ENCODE assay signal across 8 cellular contexts in the genomic region with DNA sequence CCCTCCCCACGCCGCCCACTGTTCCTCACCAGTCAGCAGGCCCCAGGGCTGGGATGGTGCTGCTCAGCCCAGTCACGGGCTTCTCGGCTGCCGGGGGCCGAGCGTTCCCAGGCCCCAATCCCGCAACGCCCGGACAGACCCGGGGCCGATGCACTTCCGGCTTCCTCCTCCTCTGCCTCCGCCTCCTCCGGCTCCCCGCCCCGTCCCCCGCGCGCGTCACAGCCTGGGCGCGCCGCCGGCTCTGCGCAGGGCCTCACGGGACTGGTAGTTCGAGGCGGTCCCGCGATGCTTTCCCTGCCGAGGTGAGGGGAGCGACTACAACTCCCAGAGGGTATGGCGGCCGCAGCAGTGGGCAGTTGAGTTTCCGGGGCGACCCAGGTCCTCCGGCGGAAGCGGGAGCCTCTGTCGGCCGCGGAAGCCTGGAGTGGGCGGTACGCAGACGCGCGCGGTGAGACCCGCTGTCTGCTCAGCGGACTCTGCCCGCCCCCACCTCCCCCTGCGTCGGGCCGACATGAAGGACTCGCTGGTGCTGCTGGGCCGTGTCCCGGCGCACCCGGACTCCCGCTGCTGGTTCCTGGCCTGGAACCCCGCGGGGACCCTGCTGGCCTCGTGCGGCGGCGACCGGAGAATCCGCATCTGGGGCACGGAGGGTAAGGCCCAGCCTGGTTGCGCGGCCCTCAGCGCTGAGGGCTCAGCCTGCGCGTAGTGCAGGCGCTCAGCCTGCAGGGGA. TPM values are rescaled to one million over a fixed set of nuclear protein-coding genes. Genes with fewer than 3 reads are reported as not detected.
A peak's percentile ranks its signal among the peaks of the same experiment; 100 is the strongest.
DNase-seq lines count a peak whose midpoint lies in the region; ATAC-seq and TF ChIP-seq lines count a peak whose summit lies in the region.

A gene (plus strand): TSS at position 386 of the 730 bp plus-strand sequence. CDS start 126 bp downstream, at position 512.
A gene with protein sequence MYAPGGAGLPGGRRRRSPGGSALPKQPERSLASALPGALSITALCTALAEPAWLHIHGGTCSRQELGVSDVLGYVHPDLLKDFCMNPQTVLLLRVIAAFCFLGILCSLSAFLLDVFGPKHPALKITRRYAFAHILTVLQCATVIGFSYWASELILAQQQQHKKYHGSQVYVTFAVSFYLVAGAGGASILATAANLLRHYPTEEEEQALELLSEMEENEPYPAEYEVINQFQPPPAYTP (minus strand): TSS at position 158 of the 730 bp plus-strand sequence. CDS start 616 bp downstream, outside the sequence.

- peaks cover 62% of the 10 kb centered on the region for H3K36me3 Mint-ChIP-seq in activated T-helper 2 cell treated with anti-CD3 and anti-CD28 coated beads, Interferon-gamma antibody, Interleukin-2, Interleukin-4, amounts not matched to agents 10 μg/mL and 5 μg/mL and 100 μg/mL, durations not matched to agents 14 hours and 24 hours and 36 hours (ENCODE audit: low read depth)
- peaks cover 25% of the 10 kb centered on the region for H3K36me3 Mint-ChIP-seq in natural killer cell treated with Interleukin-12 subunit alpha and Interleukin-12 subunit beta and Interleukin-15 and Interleukin-18, amount 100 ng/mL, for 72 hours

- intact Hi-C loops in activated T-helper 2 cell treated with anti-CD3 and anti-CD28 coated beads, Interferon-gamma antibody, Interleukin-2, Interleukin-4, amounts not matched to agents 10 μg/mL and 5 μg/mL and 100 μg/mL, durations not matched to agents 14 hours and 24 hours and 36 hours (cut with micrococcal nuclease): loop anchor here (1.0 to 5.0 kb wide), 7 partner anchors 24 to 271 kb away; a partner anchor contains a TSS

- peaks cover 32% of the 10 kb centered on the region for H3K4me1 Mint-ChIP-seq in activated T-helper 2 cell treated with anti-CD3 and anti-CD28 coated beads, Interferon-gamma antibody, Interleukin-2, Interleukin-4, amounts not matched to agents 10 μg/mL and 5 μg/mL and 100 μg/mL, durations not matched to agents 14 hours and 24 hours and 36 hours (ENCODE audit: low read depth)
- H3K4me1 Mint-ChIP-seq in natural killer cell treated with Interleukin-12 subunit alpha and Interleukin-12 subunit beta and Interleukin-15 and Interleukin-18, amount 100 ng/mL, for 72 hours (ENCODE audit: low read depth in 2 of 2): peaks cover 40 to 43% of the 10 kb centered on the region in 2 donors

- ATAC-seq in RWPE2 (ENCODE audit: low read depth): peak; percentile 97
- ATAC-seq in natural killer cell treated with Interleukin-12 subunit alpha and Interleukin-12 subunit beta and Interleukin-15 and Interleukin-18, amount 100 ng/mL, for 72 hours: peak; percentile 96 to 98
- peak; percentile 96 for ATAC-seq in stimulated activated naive CD8-positive, alpha-beta T cell treated with anti-CD3 and anti-CD28 coated beads, Interleukin-15, Interleukin-2, amounts not matched to agents 100 U/mL and 50 U/mL, for 24 hours

- no peaks in the 10 kb centered on the region for H3K27me3 Mint-ChIP-seq in activated T-helper 2 cell treated with anti-CD3 and anti-CD28 coated beads, Interferon-gamma antibody, Interleukin-2, Interleukin-4, amounts not matched to agents 10 μg/mL and 5 μg/mL and 100 μg/mL, durations not matched to agents 14 hours and 24 hours and 36 hours (ENCODE audit: low read depth)
- H3K27me3 Mint-ChIP-seq in natural killer cell treated with Interleukin-12 subunit alpha and Interleukin-12 subunit beta and Interleukin-15 and Interleukin-18, amount 100 ng/mL, for 72 hours: no peaks in the 10 kb centered on the region

- peaks cover under 1% of the 10 kb centered on the region for H3K4me1 ChIP-seq in RWPE2 (ENCODE audit: insufficient read depth, poor library complexity, severe bottlenecking)

- no peaks in the 10 kb centered on the region for H3K9me3 Mint-ChIP-seq in activated T-helper 2 cell treated with anti-CD3 and anti-CD28 coated beads, Interferon-gamma antibody, Interleukin-2, Interleukin-4, amounts not matched to agents 10 μg/mL and 5 μg/mL and 100 μg/mL, durations not matched to agents 14 hours and 24 hours and 36 hours
- no peaks in the 10 kb centered on the region for H3K9me3 Mint-ChIP-seq in natural killer cell treated with Interleukin-12 subunit alpha and Interleukin-12 subunit beta and Interleukin-15 and Interleukin-18, amount 100 ng/mL, for 72 hours

- TF ChIP-seq CTCF in RWPE2 (IDR thresholded peaks at IDR 0.05; ENCODE audit: poor library complexity, severe bottlenecking): no peak

- DNase-seq in ELF-1 (ENCODE audit: low read depth, low spot score): peak; percentile 99
- DNase-seq in H4 (ENCODE audit: low spot score): peak; percentile 97
- DNase-seq in LoVo (ENCODE audit: low spot score): peak; percentile 97
- DNase-seq in RWPE2 (ENCODE audit: low spot score): peak; percentile 99
- peak; percentile 99 for DNase-seq in activated T-helper 2 cell treated with anti-CD3 and anti-CD28 coated beads, Interferon-gamma antibody, Interleukin-2, Interleukin-4, amounts not matched to agents 10 μg/mL and 5 μg/mL and 100 μg/mL, durations not matched to agents 14 hours and 24 hours and 36 hours (ENCODE audit: low spot score)
- peak; percentile 95 for DNase-seq in fibroblast of peridontal ligament (ENCODE audit: extremely low read depth)
- peak; percentile 100 for DNase-seq in natural killer cell treated with Interleukin-12 subunit alpha and Interleukin-12 subunit beta and Interleukin-15 and Interleukin-18, amount 100 ng/mL, for 72 hours (ENCODE audit: low spot score)
- peak; percentile 99 for DNase-seq in stimulated activated naive CD8-positive, alpha-beta T cell treated with anti-CD3 and anti-CD28 coated beads, Interleukin-15, Interleukin-2, amounts not matched to agents 100 U/mL and 50 U/mL, for 24 hours

- H3K4me3 Mint-ChIP-seq in activated T-helper 2 cell treated with anti-CD3 and anti-CD28 coated beads, Interferon-gamma antibody, Interleukin-2, Interleukin-4, amounts not matched to agents 10 μg/mL and 5 μg/mL and 100 μg/mL, durations not matched to agents 14 hours and 24 hours and 36 hours (ENCODE audit: low read depth): peak within 1 kb of the TSS; percentile 100
- H3K4me3 Mint-ChIP-seq in natural killer cell treated with Interleukin-12 subunit alpha and Interleukin-12 subunit beta and Interleukin-15 and Interleukin-18, amount 100 ng/mL, for 72 hours: peak within 1 kb of the TSS; percentile 98

- peak within 1 kb of the TSS; percentile 98 for H3K27ac Mint-ChIP-seq in activated T-helper 2 cell treated with anti-CD3 and anti-CD28 coated beads, Interferon-gamma antibody, Interleukin-2, Interleukin-4, amounts not matched to agents 10 μg/mL and 5 μg/mL and 100 μg/mL, durations not matched to agents 14 hours and 24 hours and 36 hours
- H3K27ac Mint-ChIP-seq in natural killer cell treated with Interleukin-12 subunit alpha and Interleukin-12 subunit beta and Interleukin-15 and Interleukin-18, amount 100 ng/mL, for 72 hours: peak within 1 kb of the TSS; percentile 88 to 94

- peaks cover 44% of the 10 kb centered on the region for H3K36me3 ChIP-seq in RWPE2 (ENCODE audit: low read depth)

- peak within 1 kb of the TSS; percentile 54 for H3K4me3 ChIP-seq in RWPE2 (ENCODE audit: severe bottlenecking)

- no peaks in the 10 kb centered on the region for H3K9me3 ChIP-seq in RWPE2 (ENCODE audit: severe bottlenecking)

- H3K27me3 ChIP-seq in RWPE2 (ENCODE audit: insufficient read depth, poor library complexity, severe bottlenecking): no peaks in the 10 kb centered on the region

- peak within 1 kb of the TSS; percentile 38 for H3K27ac ChIP-seq in RWPE2 (ENCODE audit: poor library complexity, severe bottlenecking)

RNA-seq across cellular contexts. Expression of the first gene that starts in this region (rescaled TPM):
- 79.3 and 96.1 TPM in 2 replicates for total RNA-seq in H4 (2014; rRNA removed; shearing (Covaris generic))
- 93.9 and 94.7 TPM in 2 replicates for total RNA-seq in activated T-helper 2 cell treated with anti-CD3 and anti-CD28 coated beads, Interferon-gamma antibody, Interleukin-2, Interleukin-4, amounts not matched to agents 10 μg/mL and 5 μg/mL and 100 μg/mL, durations not matched to agents 14 hours and 24 hours and 36 hours
- 100 to 1,000 TPM in 1 of 2 donors, 10 to 100 TPM in 1; 98.0 to 108 TPM for total RNA-seq in natural killer cell treated with Interleukin-12 subunit alpha and Interleukin-12 subunit beta and Interleukin-15 and Interleukin-18, amount 100 ng/mL, for 72 hours

RNA-seq across cellular contexts. Expression of the second gene that starts in this region (rescaled TPM):
- 15.5 and 20.9 TPM in 2 replicates for total RNA-seq in H4 (2014; rRNA removed; shearing (Covaris generic))
- total RNA-seq in activated T-helper 2 cell treated with anti-CD3 and anti-CD28 coated beads, Interferon-gamma antibody, Interleukin-2, Interleukin-4, amounts not matched to agents 10 μg/mL and 5 μg/mL and 100 μg/mL, durations not matched to agents 14 hours and 24 hours and 36 hours: 29.0 and 30.4 TPM in 2 replicates
- total RNA-seq in natural killer cell treated with Interleukin-12 subunit alpha and Interleukin-12 subunit beta and Interleukin-15 and Interleukin-18, amount 100 ng/mL, for 72 hours: 10 to 100 TPM; 41.4 to 49.4 TPM

Comparison
In these comparisons a context has a peak if more than half of its experiments do, and no peak if none do; other contexts are left out.
1. Peak in every context shown above with its lines: DNase-seq, ATAC-seq, H3K4me3 ChIP-seq and H3K27ac ChIP-seq.